12 cellular contexts compared by ENCODE assay signal in the genomic region with DNA sequence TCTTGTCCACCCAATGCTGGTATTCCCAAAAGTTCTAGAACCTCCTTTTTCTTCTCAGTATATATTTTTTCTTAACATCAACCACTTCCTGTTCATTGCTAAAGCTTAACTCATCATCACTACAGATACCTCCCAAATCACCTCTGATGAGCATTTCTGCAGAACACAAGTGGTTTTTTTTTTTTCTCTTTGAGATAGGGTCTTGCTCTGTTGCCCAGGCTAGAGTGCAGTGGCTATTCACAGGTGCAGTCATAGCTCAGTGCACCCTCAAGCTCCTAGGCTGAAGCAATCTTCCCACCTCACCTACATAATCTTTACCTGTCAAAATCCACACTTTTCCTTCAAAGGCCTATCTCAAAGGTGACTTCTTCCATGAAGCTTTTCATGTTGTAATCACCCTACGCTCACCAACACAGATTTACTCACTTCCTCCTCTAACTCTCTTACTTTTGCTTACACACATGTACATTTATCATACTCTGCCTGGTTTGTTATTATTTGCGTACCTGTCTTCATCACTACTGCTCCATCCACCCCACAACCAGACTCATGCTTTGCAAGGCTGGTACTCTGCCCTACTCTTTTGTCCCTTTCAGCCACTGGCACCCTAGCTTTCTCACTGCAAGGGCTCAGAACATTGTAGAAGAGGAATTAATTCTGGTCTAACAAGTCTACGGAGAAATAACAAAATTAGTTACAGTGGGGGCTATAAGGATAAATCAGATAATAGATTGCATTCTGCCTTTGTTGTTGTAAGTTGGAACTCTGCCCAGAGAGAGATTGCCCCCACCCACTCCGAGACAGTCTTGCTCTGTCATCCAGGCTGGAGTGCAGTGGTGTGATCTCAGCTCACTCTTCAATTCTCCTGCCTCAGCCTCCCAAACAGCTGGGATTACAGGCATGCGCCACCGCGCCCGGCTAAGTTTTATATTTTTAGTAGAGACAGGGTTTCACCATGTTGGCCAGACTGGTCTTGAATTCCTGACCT. TPM values are rescaled to one million over a fixed set of nuclear protein-coding genes. Genes with fewer than 3 reads are reported as not detected.
DNase-seq lines count a peak whose midpoint lies in the region; ATAC-seq and TF ChIP-seq lines count a peak whose summit lies in the region.
"Had no signal": no experiment of that assay in that cellular context is flagged by ENCODE, and none has a peak within 500 bp of the region (broad histone marks: within the 10 kb centered on the region; RNA-seq: fewer than 3 reads in every experiment).

No MANE protein-coding gene starts in this region.

- POLR2A ChIA-PET in naive thymus-derived CD4-positive, alpha-beta T cell (lab: Charles Lee): interaction anchor here (0.6 to 2.5 kb wide), 3 partner anchors 10 to 65 kb away, joined by 4 to 10 read pairs (median 4); a partner anchor contains a TSS

- no peak for TF ChIP-seq CTCF in GM23338 (conservative IDR thresholded peaks at IDR 0.05; ENCODE audit: low read depth in 2 of 2)

- H2AFZ ChIP-seq in GM23338: no peak overlapping the region

- peaks cover 4% of the 10 kb centered on the region for H3K36me3 ChIP-seq in CD4-positive, CD25-positive, alpha-beta regulatory T cell (ENCODE audit: control insufficient read depth, insufficient read depth, low read length)
- H3K36me3 ChIP-seq in GM23338 (ENCODE audit: insufficient read depth): no peaks in the 10 kb centered on the region
- H3K36me3 ChIP-seq in naive thymus-derived CD4-positive, alpha-beta T cell (ENCODE audit: control insufficient read depth in 2 of 3, insufficient read depth in 3 of 3, low read length in 3 of 3): no peaks in the 10 kb centered on the region
- H3K36me3 ChIP-seq: thyroid gland had no signal

- CTCF ChIA-PET in naive thymus-derived CD4-positive, alpha-beta T cell (lab: Charles Lee): interaction anchor here (0.7 kb wide), 1 partner anchor 15 kb away, joined by 3 read pairs; no protein-coding TSS in a partner anchor

- no peaks in the 10 kb centered on the region for H3K9me3 ChIP-seq in CD4-positive, CD25-positive, alpha-beta regulatory T cell (ENCODE audit: control insufficient read depth in 2 of 2, low read length in 2 of 2)
- H3K9me3 ChIP-seq in naive thymus-derived CD4-positive, alpha-beta T cell (ENCODE audit: control insufficient read depth in 2 of 3, low read length in 3 of 3): no peaks in the 10 kb centered on the region
- H3K9me3 ChIP-seq: thyroid gland had no signal

- no peaks in the 10 kb centered on the region for H3K9me3 Mint-ChIP-seq in CD4-positive, CD25-positive, alpha-beta regulatory T cell
- no peaks in the 10 kb centered on the region for H3K9me3 Mint-ChIP-seq in GM23338
- no peaks in the 10 kb centered on the region for H3K9me3 Mint-ChIP-seq in activated naive CD8-positive, alpha-beta T cell treated with anti-CD3 and anti-CD28 coated beads for 36 hours
- peaks cover 0 to 4% (median 0%) of the 10 kb centered on the region in 11 donors for H3K9me3 Mint-ChIP-seq in naive thymus-derived CD4-positive, alpha-beta T cell

- H3K27ac ChIP-seq in CD4-positive, CD25-positive, alpha-beta regulatory T cell (ENCODE audit: insufficient read depth, low read length, poor library complexity, severe bottlenecking): no peak overlapping the region
- H3K27ac ChIP-seq in GM23338 (ENCODE audit: low read depth): 0 out of 2 replicates have a peak overlapping the region, but pooled peaks have one; percentile 10
- peak overlapping the region; percentile 51 for H3K27ac ChIP-seq in naive thymus-derived CD4-positive, alpha-beta T cell (ENCODE audit: low read depth, low read length)
- H3K27ac ChIP-seq: thyroid gland had no signal

- peak overlapping the region; percentile 6 to 62 (median 57) for H3K4me3 Mint-ChIP-seq in CD4-positive, CD25-positive, alpha-beta regulatory T cell
- no peak overlapping the region for H3K4me3 Mint-ChIP-seq in GM23338
- H3K4me3 Mint-ChIP-seq in activated naive CD8-positive, alpha-beta T cell treated with anti-CD3 and anti-CD28 coated beads for 36 hours: no peak overlapping the region
- H3K4me3 Mint-ChIP-seq in naive thymus-derived CD4-positive, alpha-beta T cell: peak overlapping the region; percentile 4 to 74 (median 62)
- H3K4me3 Mint-ChIP-seq: brain had no signal

- H3K27me3 Mint-ChIP-seq in CD4-positive, CD25-positive, alpha-beta regulatory T cell: no peaks in the 10 kb centered on the region
- H3K27me3 Mint-ChIP-seq in GM23338 (ENCODE audit: insufficient read depth, low read depth, poor library complexity): no peaks in the 10 kb centered on the region
- H3K27me3 Mint-ChIP-seq in activated naive CD8-positive, alpha-beta T cell treated with anti-CD3 and anti-CD28 coated beads for 36 hours: no peaks in the 10 kb centered on the region
- H3K27me3 Mint-ChIP-seq in naive thymus-derived CD4-positive, alpha-beta T cell: no peaks in the 10 kb centered on the region
- H3K27me3 Mint-ChIP-seq: brain had no signal

- H3K79me2 ChIP-seq in GM23338 (replicated peaks; ENCODE audit: insufficient read depth): peaks cover 83% of the 10 kb centered on the region

- DNase-seq in CD4-positive, CD25-positive, alpha-beta regulatory T cell: peak in 1 of 3 donors; percentile 50
- DNase-seq in GM23338 (ENCODE audit: low spot score): no peak
- no peak for DNase-seq in activated naive CD8-positive, alpha-beta T cell treated with anti-CD3 and anti-CD28 coated beads for 36 hours
- peak in 5 of 9 donors; percentile 17 to 36 (median 21) for DNase-seq in naive thymus-derived CD4-positive, alpha-beta T cell
- DNase-seq in stimulated activated CD4-positive, alpha-beta T cell treated with anti-CD3 and anti-CD28 coated beads, Interleukin-12 subunit alpha, Interleukin-12 subunit beta, amount 100 ng/mL, for 4 hours: no peak
- DNase-seq in SW480 (ENCODE audit: low spot score): no peak
- DNase-seq: mesendoderm, NCI-H1930, thyroid gland had no signal

- H3K4me2 ChIP-seq in GM23338: no peak overlapping the region

- peaks cover 8% of the 10 kb centered on the region for H3K36me3 Mint-ChIP-seq in CD4-positive, CD25-positive, alpha-beta regulatory T cell
- H3K36me3 Mint-ChIP-seq in GM23338 (ENCODE audit: low read depth): no peaks in the 10 kb centered on the region
- peaks cover 41% of the 10 kb centered on the region for H3K36me3 Mint-ChIP-seq in activated naive CD8-positive, alpha-beta T cell treated with anti-CD3 and anti-CD28 coated beads for 36 hours
- H3K36me3 Mint-ChIP-seq in naive thymus-derived CD4-positive, alpha-beta T cell: peaks cover 0 to 29% (median 11%) of the 10 kb centered on the region in 5 donors

- no peaks in the 10 kb centered on the region for H4K20me1 ChIP-seq in GM23338 (replicated peaks; ENCODE audit: insufficient read depth)

- H3K4me3 ChIP-seq in CD4-positive, CD25-positive, alpha-beta regulatory T cell (ENCODE audit: low read depth, low read length): peak overlapping the region; percentile 27
- no peak overlapping the region for H3K4me3 ChIP-seq in GM23338
- no peak overlapping the region for H3K4me3 ChIP-seq in naive thymus-derived CD4-positive, alpha-beta T cell (ENCODE audit: low read length)
- H3K4me3 ChIP-seq: thyroid gland had no signal

- peaks cover 47% of the 10 kb centered on the region for H3K4me1 ChIP-seq in CD4-positive, CD25-positive, alpha-beta regulatory T cell (ENCODE audit: control insufficient read depth, insufficient read depth, low read length, poor library complexity, severe bottlenecking)
- H3K4me1 ChIP-seq in GM23338 (ENCODE audit: insufficient read depth): peaks cover 3% of the 10 kb centered on the region; the same call in 1 of the 2 replicates
- H3K4me1 ChIP-seq in naive thymus-derived CD4-positive, alpha-beta T cell (ENCODE audit: control insufficient read depth in 2 of 2, insufficient read depth in 2 of 2, low read length in 2 of 2): peaks cover 13 to 46% of the 10 kb centered on the region in 2 donors

- intact Hi-C loops in naive thymus-derived CD4-positive, alpha-beta T cell (cut with micrococcal nuclease): loop anchor here (5.0 kb wide), 2 partner anchors 39 to 44 kb away; no protein-coding TSS in a partner anchor

- H3K9me2 ChIP-seq in GM23338 (ENCODE audit: insufficient read depth): no peaks in the 10 kb centered on the region

- H3K27ac Mint-ChIP-seq in CD4-positive, CD25-positive, alpha-beta regulatory T cell: peak overlapping the region; percentile 61 to 94 (median 81)
- H3K27ac Mint-ChIP-seq in GM23338: no peak overlapping the region
- H3K27ac Mint-ChIP-seq in activated naive CD8-positive, alpha-beta T cell treated with anti-CD3 and anti-CD28 coated beads for 36 hours: peak overlapping the region; percentile 56
- H3K27ac Mint-ChIP-seq in naive thymus-derived CD4-positive, alpha-beta T cell: peak overlapping the region; percentile 61 to 92 (median 81)

- peaks cover 66 to 94% (median 82%) of the 10 kb centered on the region in 4 donors for H3K4me1 Mint-ChIP-seq in CD4-positive, CD25-positive, alpha-beta regulatory T cell
- H3K4me1 Mint-ChIP-seq in GM23338: peaks cover 10% of the 10 kb centered on the region; the same call in 2 of the 3 replicates
- H3K4me1 Mint-ChIP-seq in activated naive CD8-positive, alpha-beta T cell treated with anti-CD3 and anti-CD28 coated beads for 36 hours: peaks cover 74% of the 10 kb centered on the region
- H3K4me1 Mint-ChIP-seq in naive thymus-derived CD4-positive, alpha-beta T cell: peaks cover 60 to 99% (median 95%) of the 10 kb centered on the region in 7 donors

- no peaks in the 10 kb centered on the region for H3K27me3 ChIP-seq in CD4-positive, CD25-positive, alpha-beta regulatory T cell (ENCODE audit: control insufficient read depth, insufficient read depth, low read length)
- H3K27me3 ChIP-seq in GM23338 (ENCODE audit: insufficient read depth): no peaks in the 10 kb centered on the region
- no peaks in the 10 kb centered on the region for H3K27me3 ChIP-seq in naive thymus-derived CD4-positive, alpha-beta T cell (ENCODE audit: control insufficient read depth in 2 of 2, insufficient read depth in 2 of 2, low read length in 2 of 2)
- H3K27me3 ChIP-seq: thyroid gland had no signal

- H3F3A ChIP-seq in GM23338 (replicated peaks; ENCODE audit: low read depth): no peaks in the 10 kb centered on the region

- peak; percentile 46 to 47 for ATAC-seq in CD4-positive, CD25-positive, alpha-beta regulatory T cell (ENCODE audit: low read depth in 2 of 2)
- ATAC-seq in GM23338 (no peak), HG02759 (IDR thresholded peaks at IDR 0.05; ENCODE audit: unreplicated experiment) (no peak), GM18520 (IDR thresholded peaks at IDR 0.05; ENCODE audit: unreplicated experiment) (no peak)
- peak; percentile 61 for ATAC-seq in naive thymus-derived CD4-positive, alpha-beta T cell

RNA-seq across cellular contexts. Expression of a gene that starts 27.5 kb away (rescaled TPM):
- total RNA-seq in CD4-positive, CD25-positive, alpha-beta regulatory T cell: 297 TPM
- polyA plus RNA-seq in CD4-positive, CD25-positive, alpha-beta regulatory T cell: 10 to 100 TPM; 22.7 to 29.2 (median 26.4) TPM
- total RNA-seq in GM23338 (2014; rRNA removed; shearing (Covaris generic)): 78.7 and 79.4 TPM in 2 replicates
- polyA plus RNA-seq in GM23338 (2016; fragmentation: Nextera tagmentation; extraction: Ambion mirVana): 20.3 and 25.9 TPM in 2 replicates
- 10 to 100 TPM; 45.0 to 50.4 TPM for total RNA-seq in activated naive CD8-positive, alpha-beta T cell treated with anti-CD3 and anti-CD28 coated beads for 36 hours
- total RNA-seq in naive thymus-derived CD4-positive, alpha-beta T cell: 100 to 1,000 TPM; 121 to 244 (median 172) TPM
- polyA plus RNA-seq in naive thymus-derived CD4-positive, alpha-beta T cell: 10 to 100 TPM; 37.8 to 45.7 TPM

Comparison
In these comparisons a context has a peak if more than half of its experiments do, and no peak if none do; other contexts are left out.
1. ATAC-seq: peak in CD4-positive, CD25-positive, alpha-beta regulatory T cell (2 of 2) and naive thymus-derived CD4-positive, alpha-beta T cell (single experiment); none in GM23338 (single experiment), HG02759 (single experiment) and GM18520 (single experiment).
2. DNase-seq: peak in naive thymus-derived CD4-positive, alpha-beta T cell (5 of 9); none in GM23338 (single experiment), activated naive CD8-positive, alpha-beta T cell treated with anti-CD3 and anti-CD28 coated beads for 36 hours (single experiment), stimulated activated CD4-positive, alpha-beta T cell treated with anti-CD3 and anti-CD28 coated beads, Interleukin-12 subunit alpha, Interleukin-12 subunit beta, amount 100 ng/mL, for 4 hours (single experiment) and SW480 (single experiment).
3. H3K4me3 Mint-ChIP-seq: peak in CD4-positive, CD25-positive, alpha-beta regulatory T cell (4 of 4) and naive thymus-derived CD4-positive, alpha-beta T cell (10 of 10); none in GM23338 (single experiment) and activated naive CD8-positive, alpha-beta T cell treated with anti-CD3 and anti-CD28 coated beads for 36 hours (single experiment).